Comparison of ENCODE assay signal across 2 cellular contexts in the genomic region with DNA sequence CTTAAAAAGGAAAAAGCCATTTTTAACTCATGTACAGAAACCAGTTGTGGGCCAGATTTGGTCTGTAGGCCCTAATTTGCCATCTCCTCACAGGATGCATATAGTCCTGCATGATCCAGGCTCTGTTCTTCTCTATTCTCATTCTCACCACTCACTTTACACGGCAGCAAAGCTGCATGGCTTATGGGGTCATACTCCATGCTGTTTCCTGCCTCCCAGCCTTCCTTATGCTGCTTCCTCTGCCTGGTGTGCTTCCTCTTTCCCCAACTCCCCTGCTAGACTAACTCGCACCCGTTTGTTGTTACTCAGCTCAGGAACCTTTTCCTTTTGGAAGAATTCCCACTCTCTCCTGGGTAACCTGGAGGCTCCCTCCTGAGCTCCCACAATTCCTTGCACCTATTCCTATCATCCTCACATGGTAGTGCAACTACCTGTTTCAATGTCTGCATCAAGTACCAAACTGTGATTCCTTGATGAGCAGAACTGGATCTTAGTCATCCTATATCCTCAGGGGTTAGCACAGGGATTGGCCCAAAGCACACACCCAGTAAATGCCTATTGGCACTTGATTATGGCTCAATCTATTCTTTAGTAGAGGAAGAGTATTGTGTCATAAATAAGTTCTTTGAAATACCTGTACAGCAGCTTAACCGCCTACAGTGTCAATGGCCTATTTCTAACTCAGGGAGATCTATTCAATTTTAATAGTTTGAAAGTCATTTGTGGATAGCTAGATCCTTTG.
TF ChIP-seq lines count a peak whose summit lies in the region.

No MANE protein-coding gene starts in this region.

TF ChIP-seq in GM23338, 12 proteins besides CTCF, POLR2A, EP300 and RAD21:
- TF ChIP-seq REST (IDR thresholded peaks at IDR 0.05; ENCODE audit: unreplicated experiment), result no peak
- TF ChIP-seq POLR2AphosphoS5 (IDR thresholded peaks at IDR 0.05; ENCODE audit: low read depth), result no peak
- no peak for TF ChIP-seq EZH2 (IDR thresholded peaks at IDR 0.05; ENCODE audit: low read depth, unreplicated experiment)
- TF ChIP-seq CREB1 (CRISPR knock-in tag; IDR thresholded peaks at IDR 0.05; ENCODE audit: low read depth), result no peak
- no peak for TF ChIP-seq ETS1 (IDR thresholded peaks at IDR 0.05)
- no peak for TF ChIP-seq ZNF114 (CRISPR knock-in tag; IDR thresholded peaks at IDR 0.05)
- TF ChIP-seq ZNF331 (CRISPR knock-in tag; IDR thresholded peaks at IDR 0.05; ENCODE audit: low read depth), result no peak
- TF ChIP-seq NANOG (IDR thresholded peaks at IDR 0.05; ENCODE audit: borderline replicate concordance), result no peak
TF ChIP-seq in GM23338: peak in this region for 0.

TF ChIP-seq in HepG2, 621 proteins besides CTCF, POLR2A, EP300 and RAD21 (continued from another document):
- TF ChIP-seq AGO1 (IDR thresholded peaks at IDR 0.05; ENCODE audit: low read depth, low read length, poor library complexity, severe bottlenecking) (no peak), ZFYVE20 (CRISPR knock-in tag; IDR thresholded peaks at IDR 0.05; ENCODE audit: borderline replicate concordance, low read depth) (no peak), ZNF101 (CRISPR knock-in tag; IDR thresholded peaks at IDR 0.05; ENCODE audit: borderline replicate concordance, low read depth) (no peak), ZNF691 (CRISPR knock-in tag; IDR thresholded peaks at IDR 0.05; ENCODE audit: borderline replicate concordance, low read depth) (no peak), GATAD2A (CRISPR knock-in tag; IDR thresholded peaks at IDR 0.05) (no peak), SIX1 (CRISPR knock-in tag; IDR thresholded peaks at IDR 0.05; ENCODE audit: borderline replicate concordance) (no peak), ARHGAP35 (CRISPR knock-in tag; IDR thresholded peaks at IDR 0.05; ENCODE audit: borderline replicate concordance) (no peak), FOXK1 (CRISPR knock-in tag; IDR thresholded peaks at IDR 0.05; ENCODE audit: borderline replicate concordance, low read depth) (no peak), POLR2AphosphoS5 (IDR thresholded peaks at IDR 0.05; ENCODE audit: low read depth, low read length) (no peak)
- TF ChIP-seq, protein P1, sequence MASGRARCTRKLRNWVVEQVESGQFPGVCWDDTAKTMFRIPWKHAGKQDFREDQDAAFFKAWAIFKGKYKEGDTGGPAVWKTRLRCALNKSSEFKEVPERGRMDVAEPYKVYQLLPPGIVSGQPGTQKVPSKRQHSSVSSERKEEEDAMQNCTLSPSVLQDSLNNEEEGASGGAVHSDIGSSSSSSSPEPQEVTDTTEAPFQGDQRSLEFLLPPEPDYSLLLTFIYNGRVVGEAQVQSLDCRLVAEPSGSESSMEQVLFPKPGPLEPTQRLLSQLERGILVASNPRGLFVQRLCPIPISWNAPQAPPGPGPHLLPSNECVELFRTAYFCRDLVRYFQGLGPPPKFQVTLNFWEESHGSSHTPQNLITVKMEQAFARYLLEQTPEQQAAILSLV (CRISPR knock-in tag; IDR thresholded peaks at IDR 0.05; ENCODE audit: borderline replicate concordance), result no peak
